10 cellular contexts compared by ENCODE assay signal in the genomic region with DNA sequence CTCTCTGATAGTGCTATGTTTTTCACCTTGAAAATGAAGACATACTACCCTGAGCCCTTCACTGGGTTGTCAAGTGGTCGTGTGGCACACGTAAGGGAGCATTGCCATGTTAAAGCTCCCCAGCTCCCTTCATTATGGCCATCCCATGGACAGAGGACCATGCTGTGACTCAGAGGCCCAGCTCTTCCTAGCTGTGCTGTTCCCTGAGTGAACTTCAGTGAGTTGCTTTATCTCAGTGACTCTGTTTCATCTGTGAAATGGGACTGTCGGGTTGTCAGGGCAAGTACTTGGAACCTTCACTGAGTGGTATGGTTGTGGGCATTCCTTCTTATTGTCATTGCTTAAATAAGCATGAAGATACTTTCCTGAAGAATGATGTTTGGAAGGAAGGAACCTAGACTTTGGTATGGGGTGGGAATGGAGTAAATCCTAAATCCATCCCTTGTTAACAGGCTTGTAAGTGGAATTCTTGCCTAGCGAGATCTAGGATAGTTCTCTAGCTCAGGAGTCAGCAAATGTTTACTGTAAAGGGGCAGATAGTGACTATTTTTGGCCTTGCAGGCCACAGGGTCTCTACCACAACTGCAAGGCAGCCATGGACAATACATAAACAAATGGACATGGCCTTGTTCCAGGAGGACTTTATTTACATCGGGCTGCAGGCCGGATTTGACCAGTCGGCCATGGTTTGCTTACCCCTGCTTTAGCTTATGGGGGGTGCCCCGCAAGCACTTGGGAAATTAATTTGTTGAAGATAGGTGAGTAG.
A peak's percentile ranks its signal among the peaks of the same experiment; 100 is the strongest.
DNase-seq lines count a peak whose midpoint lies in the region; ATAC-seq and TF ChIP-seq lines count a peak whose summit lies in the region.
"Had no signal": no experiment of that assay in that cellular context is flagged by ENCODE, and none has a peak within 500 bp of the region (broad histone marks: within the 10 kb centered on the region; RNA-seq: fewer than 3 reads in every experiment).

No MANE protein-coding gene starts in this region.

- WGBS in sigmoid colon, 2 donors, result 85 to 88% methylated on average over 8 of the region's 8 CpGs

- H3K4me1 ChIP-seq in BLaER1, result peaks cover 98% of the 10 kb centered on the region
- H3K4me1 ChIP-seq in Peyer's patch, result peaks cover 0 to 42% (median 24%) of the 10 kb centered on the region in 4 donors
- peaks cover 0 to 76% (median 67%) of the 10 kb centered on the region in 4 donors for H3K4me1 ChIP-seq in sigmoid colon

- H3K27me3 ChIP-seq in BLaER1 (no peaks in the 10 kb centered on the region), Peyer's patch (no peaks in the 10 kb centered on the region), sigmoid colon (no peaks in the 10 kb centered on the region)

- TF ChIP-seq CTCF in Peyer's patch (IDR thresholded peaks at IDR 0.05) (no peak), sigmoid colon (IDR thresholded peaks at IDR 0.05) (no peak)

- peak overlapping the region; percentile 95 for H3K4me2 ChIP-seq in BLaER1

- H3K4me3 ChIP-seq in BLaER1 (no peak overlapping the region), Peyer's patch (no peak overlapping the region), sigmoid colon (no peak overlapping the region)

- H3K36me3 ChIP-seq in BLaER1 (no peaks in the 10 kb centered on the region), Peyer's patch (no peaks in the 10 kb centered on the region), sigmoid colon (no peaks in the 10 kb centered on the region)

- no peak for TF ChIP-seq EP300 in sigmoid colon (IDR thresholded peaks at IDR 0.05)

- intact Hi-C loops in sigmoid colon (cut with DNase I), result no loop called here

- H3K9ac ChIP-seq in BLaER1, result peak overlapping the region; percentile 68

- H3K9me3 ChIP-seq in BLaER1 (no peaks in the 10 kb centered on the region), Peyer's patch (no peaks in the 10 kb centered on the region), sigmoid colon (no peaks in the 10 kb centered on the region)

- DNase-seq in Peyer's patch (no peak), fibroblast of peridontal ligament (ENCODE audit: extremely low read depth) (peak; percentile 43), sigmoid colon (no peak), activated T-cell treated with anti-CD3 and anti-CD28 coated beads for 4 hours (no peak), T-helper 1 cell (no peak), NCI-H524 treated with DMSO at 0.1 percent for 48 hours (lab: John Stamatoyannopoulos, UW) (no peak)
- DNase-seq: activated CD4-positive, alpha-beta memory T cell treated with anti-CD3 and anti-CD28 coated beads for 36 hours; cerebellar nuclear complex had no signal

- TF ChIP-seq POLR2A in Peyer's patch (IDR thresholded peaks at IDR 0.05) (no peak), sigmoid colon (IDR thresholded peaks at IDR 0.05) (no peak)

- no peak for ATAC-seq in HG03378 (IDR thresholded peaks at IDR 0.05; ENCODE audit: unreplicated experiment)

- peak overlapping the region; percentile 81 for H3K27ac ChIP-seq in BLaER1
- H3K27ac ChIP-seq in Peyer's patch, result peak overlapping the region in 3 of 4 donors; percentile 54 to 80 (median 63)
- H3K27ac ChIP-seq in sigmoid colon, result peak overlapping the region; percentile 59 to 83 (median 76)

- no peaks in the 10 kb centered on the region for H4K20me1 ChIP-seq in BLaER1
